16 cellular contexts compared by ENCODE assay signal in genomic region chr2:142992843-142993242, GRCh38.
DNase-seq lines count a peak whose midpoint lies in the region; ATAC-seq, FAIRE-seq and TF ChIP-seq lines count a peak whose summit lies in the region.
"Had no signal": no experiment of that assay in that cellular context is flagged by ENCODE, and none has a peak within 500 bp of the region (broad histone marks: within the 10 kb centered on the region; RNA-seq: fewer than 3 reads in every experiment).

No MANE protein-coding gene starts in this region.

- H3K27ac Mint-ChIP-seq in CD14-positive monocyte, result no peak overlapping the region
- H3K27ac Mint-ChIP-seq: CD4-positive, CD25-positive, alpha-beta regulatory T cell had no signal

- no peaks in the 10 kb centered on the region for H3K9me3 Mint-ChIP-seq in CD14-positive monocyte
- H3K9me3 Mint-ChIP-seq: CD4-positive, CD25-positive, alpha-beta regulatory T cell had no signal

- H3K4me3 Mint-ChIP-seq in CD14-positive monocyte, result no peak overlapping the region
- H3K4me3 Mint-ChIP-seq: CD4-positive, CD25-positive, alpha-beta regulatory T cell had no signal

- no peak for TF ChIP-seq POLR2A in H54 (IDR thresholded peaks at IDR 0.05; ENCODE audit: low read depth, low read length)

- no peak for ATAC-seq in left ventricle myocardium superior
- ATAC-seq: GM12878, HCT116 had no signal

- H3K4me1 Mint-ChIP-seq in CD14-positive monocyte, result peaks cover 10% of the 10 kb centered on the region

- H3K36me3 Mint-ChIP-seq in CD14-positive monocyte, result peaks cover 46 to 59% of the 10 kb centered on the region in 2 donors
- H3K36me3 Mint-ChIP-seq: CD4-positive, CD25-positive, alpha-beta regulatory T cell had no signal

- DNase-seq in NCI-H82 (lab: John Stamatoyannopoulos, UW) (peak; percentile 24), NCI-H82 treated with DMSO at 0.1 percent for 48 hours (lab: John Stamatoyannopoulos, UW; ENCODE audit: unreplicated experiment) (no peak), choroid plexus epithelial cell (ENCODE audit: low read depth) (peak; percentile 38), left kidney (ENCODE audit: low read depth, low spot score) (peak; percentile 37), CD14-positive monocyte (ENCODE audit: low spot score) (no peak), left ventricle myocardium superior (no peak), NCI-H146 (lab: John Stamatoyannopoulos, UW) (no peak), H54 (ENCODE audit: insufficient read length, low spot score) (no peak)
- DNase-seq: AML-193; Calu3; CD4-positive, CD25-positive, alpha-beta regulatory T cell; DMS 273 treated with DMSO at 0.1 percent for 48 hours had no signal

- FAIRE-seq in H54 (lab: Jason Lieb, UNC), result no peak
- FAIRE-seq: GM12878, GM18507 had no signal

- TF ChIP-seq CTCF in choroid plexus epithelial cell (conservative IDR thresholded peaks at IDR 0.05; ENCODE audit: low read depth, low read length), result no peak
- TF ChIP-seq CTCF in CD14-positive monocyte (IDR thresholded peaks at IDR 0.05), result no peak

- peaks cover 0 to 3% (median 0%) of the 10 kb centered on the region in 3 donors for H3K27me3 Mint-ChIP-seq in CD14-positive monocyte (ENCODE audit: low read depth in 3 of 3)

- H3K4me3 ChIP-seq in choroid plexus epithelial cell (ENCODE audit: low read depth, low read length), result no peak overlapping the region
- H3K4me3 ChIP-seq: BLaER1, GM12878 had no signal

- intact Hi-C loops in CD14-positive monocyte (cut with micrococcal nuclease), result no loop called here
- intact Hi-C loops in left ventricle myocardium superior (cut with micrococcal nuclease), result no loop called here

Comparison
In these comparisons a context has a peak if more than half of its experiments do, and no peak if none do; other contexts are left out.
1. DNase-seq: peak in NCI-H82 (single experiment), choroid plexus epithelial cell (single experiment) and left kidney (single experiment); none in NCI-H82 treated with DMSO at 0.1 percent for 48 hours (single experiment), CD14-positive monocyte (single experiment), left ventricle myocardium superior (single experiment), NCI-H146 (single experiment) and H54 (single experiment).